ENCODE assay signal across 1 cellular context in genomic region chr20:7980332-7981046, GRCh38.
TF ChIP-seq lines count a peak whose summit lies in the region.

No MANE protein-coding gene starts in this region.

TF ChIP-seq in HepG2, 621 proteins besides CTCF, POLR2A, EP300 and RAD21 (continued from another document):
- no peak for TF ChIP-seq ARID4A (CRISPR knock-in tag; IDR thresholded peaks at IDR 0.05; ENCODE audit: borderline replicate concordance)
- 0 out of 4 replicates have a peak, but pooled peaks of 1 of the 2 experiments have one; percentile 5 for TF ChIP-seq MAFK (conservative IDR thresholded peaks at IDR 0.05 in 1 of 2, IDR thresholded peaks at IDR 0.05 in 1 of 2; ENCODE audit: low read length in 2 of 2)
- TF ChIP-seq HMG20A (CRISPR knock-in tag; IDR thresholded peaks at IDR 0.05; ENCODE audit: borderline replicate concordance), result 0 out of 2 replicates have a peak, but pooled peaks have one; percentile 32
- no peak for TF ChIP-seq ZMYM2 (CRISPR knock-in tag; IDR thresholded peaks at IDR 0.05)
- 0 out of 2 replicates have a peak, but pooled peaks have one; percentile 69 for TF ChIP-seq ZNF274 (CRISPR knock-in tag; IDR thresholded peaks at IDR 0.05)
- no peak for TF ChIP-seq SIX4 (CRISPR knock-in tag; IDR thresholded peaks at IDR 0.05)
- TF ChIP-seq ZSCAN9 (CRISPR knock-in tag; IDR thresholded peaks at IDR 0.05; ENCODE audit: borderline replicate concordance), result peak; percentile 18; the same call in 1 of the 2 replicates
- TF ChIP-seq ZNF567 (CRISPR knock-in tag; IDR thresholded peaks at IDR 0.05; ENCODE audit: borderline replicate concordance), result 0 out of 2 replicates have a peak, but pooled peaks have one; percentile 34
- no peak for TF ChIP-seq IKZF1 (IDR thresholded peaks at IDR 0.05)
- 0 out of 2 replicates have a peak, but pooled peaks have one; percentile 16 for TF ChIP-seq KAT8 (CRISPR knock-in tag; IDR thresholded peaks at IDR 0.05)
- TF ChIP-seq ZNF383 (CRISPR knock-in tag; IDR thresholded peaks at IDR 0.05; ENCODE audit: borderline replicate concordance), result 0 out of 2 replicates have a peak, but pooled peaks have one; percentile 61
- TF ChIP-seq MEIS1 (CRISPR knock-in tag; IDR thresholded peaks at IDR 0.05; ENCODE audit: borderline replicate concordance), result no peak
- TF ChIP-seq ZNF678 (CRISPR knock-in tag; IDR thresholded peaks at IDR 0.05), result 0 out of 2 replicates have a peak, but pooled peaks have one; percentile 38
- TF ChIP-seq TFE3 (CRISPR knock-in tag; IDR thresholded peaks at IDR 0.05), result no peak
- TF ChIP-seq SRSF1 (optimal IDR thresholded peaks at IDR 0.05; ENCODE audit: low read depth, low read length), result no peak
- 0 out of 2 replicates have a peak, but pooled peaks have one; percentile 43 for TF ChIP-seq ZNF652 (CRISPR knock-in tag; IDR thresholded peaks at IDR 0.05; ENCODE audit: borderline replicate concordance, low read depth)
- no peak for TF ChIP-seq ZNF660 (CRISPR knock-in tag; IDR thresholded peaks at IDR 0.05; ENCODE audit: borderline replicate concordance, low read depth)
- TF ChIP-seq ZBTB34 (CRISPR knock-in tag; IDR thresholded peaks at IDR 0.05), result no peak
- no peak for TF ChIP-seq KMT2A (CRISPR knock-in tag; IDR thresholded peaks at IDR 0.05)
- TF ChIP-seq SP5 (CRISPR knock-in tag; IDR thresholded peaks at IDR 0.05; ENCODE audit: borderline replicate concordance, low read depth), result no peak
- TF ChIP-seq TERF1 (CRISPR knock-in tag; IDR thresholded peaks at IDR 0.05), result no peak
- no peak for TF ChIP-seq ZNF207 (IDR thresholded peaks at IDR 0.05; ENCODE audit: borderline replicate concordance)
- no peak for TF ChIP-seq ATAD3A (CRISPR knock-in tag; IDR thresholded peaks at IDR 0.05)
- TF ChIP-seq TRIM24 (CRISPR knock-in tag; IDR thresholded peaks at IDR 0.05), result no peak
